Comparison of ENCODE assay signal across 15 cellular contexts in the genomic region with DNA sequence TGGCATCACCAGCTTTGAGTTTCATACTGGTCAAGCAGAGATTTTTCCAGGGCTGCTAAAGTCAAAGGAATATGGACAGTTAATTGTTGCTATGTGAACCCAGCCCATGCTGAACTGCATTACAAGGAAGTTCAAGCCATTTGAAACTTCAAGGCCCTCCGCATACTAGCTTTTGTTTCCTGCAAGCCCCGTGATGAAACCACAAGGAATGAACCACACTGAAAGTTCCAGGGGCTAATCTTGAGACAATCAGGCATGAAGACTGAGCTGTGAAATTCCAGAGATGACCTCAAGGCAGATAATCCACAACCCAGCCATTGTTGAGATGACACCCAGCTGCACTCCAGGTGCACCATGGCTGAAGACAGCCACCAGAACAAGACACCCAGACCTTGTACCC.
DNase-seq lines count a peak whose midpoint lies in the region; ATAC-seq and TF ChIP-seq lines count a peak whose summit lies in the region.
"Had no signal": no experiment of that assay in that cellular context is flagged by ENCODE, and none has a peak within 500 bp of the region (broad histone marks: within the 10 kb centered on the region; RNA-seq: fewer than 3 reads in every experiment).

No MANE protein-coding gene starts in this region.

- no peak overlapping the region for H3K4me3 Mint-ChIP-seq in endodermal cell
- H3K4me3 Mint-ChIP-seq: IgD-negative memory B cell; stimulated activated naive CD8-positive, alpha-beta T cell treated with anti-CD3 and anti-CD28 coated beads, Interleukin-15, Interleukin-2, amounts not matched to agents 100 ng/mL and 50 ng/mL, for 24 hours had no signal

- no peaks in the 10 kb centered on the region for H3K9me3 ChIP-seq in endodermal cell (ENCODE audit: control insufficient read depth, low read length)
- no peaks in the 10 kb centered on the region for H3K9me3 ChIP-seq in effector memory CD4-positive, alpha-beta T cell (ENCODE audit: control insufficient read depth, low read length)
- H3K9me3 ChIP-seq: adrenal gland had no signal

- no peaks in the 10 kb centered on the region for H3K36me3 ChIP-seq in endodermal cell (ENCODE audit: control insufficient read depth, insufficient read depth, low read length)
- H3K36me3 ChIP-seq in effector memory CD4-positive, alpha-beta T cell (ENCODE audit: control insufficient read depth, insufficient read depth, low read length): no peaks in the 10 kb centered on the region
- H3K36me3 ChIP-seq: adrenal gland had no signal

- peak overlapping the region; percentile 94 for H3K27ac Mint-ChIP-seq in endodermal cell
- H3K27ac Mint-ChIP-seq: CD8-positive, alpha-beta memory T cell; IgD-negative memory B cell; stimulated activated naive CD8-positive, alpha-beta T cell treated with anti-CD3 and anti-CD28 coated beads, Interleukin-15, Interleukin-2, amounts not matched to agents 100 ng/mL and 50 ng/mL, for 24 hours had no signal

- H3K27me3 ChIP-seq in endodermal cell (ENCODE audit: control insufficient read depth, insufficient read depth, low read length, poor library complexity, severe bottlenecking): no peaks in the 10 kb centered on the region
- no peaks in the 10 kb centered on the region for H3K27me3 ChIP-seq in effector memory CD4-positive, alpha-beta T cell (replicated peaks; ENCODE audit: control insufficient read depth, insufficient read depth, low read length, poor library complexity, severe bottlenecking)
- H3K27me3 ChIP-seq: adrenal gland had no signal

- ATAC-seq in GM19351 (IDR thresholded peaks at IDR 0.05; ENCODE audit: unreplicated experiment) (no peak), HG03432 (IDR thresholded peaks at IDR 0.05; ENCODE audit: unreplicated experiment) (no peak), GM18867 (IDR thresholded peaks at IDR 0.05; ENCODE audit: unreplicated experiment) (no peak)

- H3K27me3 Mint-ChIP-seq in endodermal cell (ENCODE audit: insufficient read depth): no peaks in the 10 kb centered on the region
- H3K27me3 Mint-ChIP-seq: stimulated activated naive CD8-positive, alpha-beta T cell treated with anti-CD3 and anti-CD28 coated beads, Interleukin-15, Interleukin-2, amounts not matched to agents 100 ng/mL and 50 ng/mL, for 24 hours had no signal

- H3K36me3 Mint-ChIP-seq in endodermal cell (ENCODE audit: low read depth): no peaks in the 10 kb centered on the region
- H3K36me3 Mint-ChIP-seq: IgD-negative memory B cell had no signal

- peaks cover 22% of the 10 kb centered on the region for H3K4me1 ChIP-seq in endodermal cell (ENCODE audit: control insufficient read depth, insufficient read depth, low read length)
- no peaks in the 10 kb centered on the region for H3K4me1 ChIP-seq in effector memory CD4-positive, alpha-beta T cell (ENCODE audit: control insufficient read depth, insufficient read depth, low read length, poor library complexity, severe bottlenecking)

- H3K4me1 Mint-ChIP-seq in endodermal cell: peaks cover 30% of the 10 kb centered on the region
- H3K4me1 Mint-ChIP-seq: IgD-negative memory B cell had no signal

- TF ChIP-seq CTCF in endodermal cell (conservative IDR thresholded peaks at IDR 0.05): no peak

- WGBS in endodermal cell (ENCODE audit: insufficient coverage in 1 of 2, insufficient read length in 1 of 2), 2 experiments: 43 to 55% methylated on average over 2 of the region's 2 CpGs

- peak overlapping the region; percentile 2 for H3K9ac ChIP-seq in endodermal cell (ENCODE audit: extremely low read depth, low read length, poor library complexity, severe bottlenecking)

- H3K27ac ChIP-seq in endodermal cell (ENCODE audit: low read depth, low read length): no peak overlapping the region
- H3K27ac ChIP-seq in effector memory CD4-positive, alpha-beta T cell (ENCODE audit: insufficient read depth, low read length, poor library complexity, severe bottlenecking): no peak overlapping the region
- H3K27ac ChIP-seq: adrenal gland had no signal

- H3K9me3 Mint-ChIP-seq in endodermal cell: no peaks in the 10 kb centered on the region
- H3K9me3 Mint-ChIP-seq: CD8-positive, alpha-beta memory T cell; stimulated activated naive CD8-positive, alpha-beta T cell treated with anti-CD3 and anti-CD28 coated beads, Interleukin-15, Interleukin-2, amounts not matched to agents 100 ng/mL and 50 ng/mL, for 24 hours had no signal

- H3K4me3 ChIP-seq in endodermal cell (ENCODE audit: low read length): no peak overlapping the region
- no peak overlapping the region for H3K4me3 ChIP-seq in effector memory CD4-positive, alpha-beta T cell (ENCODE audit: insufficient read depth, low read depth, low read length, poor library complexity, severe bottlenecking)
- H3K4me3 ChIP-seq: adrenal gland had no signal

- DNase-seq in ELF-1 (ENCODE audit: low read depth, low spot score) (peak; percentile 50), M059J (ENCODE audit: low read depth) (peak; percentile 64), endodermal cell (peak; percentile 75), non-pigmented ciliary epithelial cell (ENCODE audit: low read depth) (peak; percentile 72)
- DNase-seq in effector memory CD4-positive, alpha-beta T cell: no peak
- DNase-seq: activated CD4-positive, CD25-positive, alpha-beta regulatory T cell treated with anti-CD3 and anti-CD28 coated beads, Interleukin-2, amount 50 U/mL, for 72 hours; adrenal gland; CD8-positive, alpha-beta memory T cell; NCI-H2029; retina had no signal

Comparison
In these comparisons a context has a peak if more than half of its experiments do, and no peak if none do; other contexts are left out.
1. DNase-seq: peak in ELF-1 (single experiment), M059J (single experiment), endodermal cell (single experiment) and non-pigmented ciliary epithelial cell (single experiment); none in effector memory CD4-positive, alpha-beta T cell (0 of 3).